1 cellular context compared by ENCODE assay signal in genomic region chr18:24602156-24602555, GRCh38.
TF ChIP-seq lines count a peak whose summit lies in the region.

No MANE protein-coding gene starts in this region.

TF ChIP-seq in GM23338, 12 proteins besides CTCF, POLR2A, EP300 and RAD21 (continued from another document):
- TF ChIP-seq ZNF462 (CRISPR knock-in tag; IDR thresholded peaks at IDR 0.05) (no peak), POLR2AphosphoS5 (IDR thresholded peaks at IDR 0.05; ENCODE audit: low read depth) (no peak)
- TF ChIP-seq, protein P1, sequence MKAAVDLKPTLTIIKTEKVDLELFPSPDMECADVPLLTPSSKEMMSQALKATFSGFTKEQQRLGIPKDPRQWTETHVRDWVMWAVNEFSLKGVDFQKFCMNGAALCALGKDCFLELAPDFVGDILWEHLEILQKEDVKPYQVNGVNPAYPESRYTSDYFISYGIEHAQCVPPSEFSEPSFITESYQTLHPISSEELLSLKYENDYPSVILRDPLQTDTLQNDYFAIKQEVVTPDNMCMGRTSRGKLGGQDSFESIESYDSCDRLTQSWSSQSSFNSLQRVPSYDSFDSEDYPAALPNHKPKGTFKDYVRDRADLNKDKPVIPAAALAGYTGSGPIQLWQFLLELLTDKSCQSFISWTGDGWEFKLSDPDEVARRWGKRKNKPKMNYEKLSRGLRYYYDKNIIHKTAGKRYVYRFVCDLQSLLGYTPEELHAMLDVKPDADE (IDR thresholded peaks at IDR 0.05): no peak
